In genomic region chr19:8503506-8503905, GRCh38 we compare ENCODE assay signal across 20 cellular contexts. TPM values are rescaled to one million over a fixed set of nuclear protein-coding genes. Genes with fewer than 3 reads are reported as not detected.
DNase-seq lines count a peak whose midpoint lies in the region; ATAC-seq, FAIRE-seq and TF ChIP-seq lines count a peak whose summit lies in the region.
"Had no signal": no experiment of that assay in that cellular context is flagged by ENCODE, and none has a peak within 500 bp of the region (broad histone marks: within the 10 kb centered on the region; RNA-seq: fewer than 3 reads in every experiment).

No MANE protein-coding gene starts in this region.

- WGBS in H1 (ENCODE audit: extremely low coverage in 1 of 2, insufficient coverage in 1 of 2, insufficient read length in 1 of 2, insufficient replicate concordance in 2 of 2, low coverage in 1 of 2, low lambda C conversion rate in 2 of 2, missing lambda C conversion rate in 1 of 2), 2 experiments = 96% methylated on average over 7 of the region's 7 CpGs; no CpG with 5 or more reads in 1 of the 2 experiments
- no CpG with 5 or more reads among the region's 7 CpGs for WGBS in neuronal stem cell (ENCODE audit: extremely low coverage in 2 of 2, insufficient read length in 2 of 2, insufficient replicate concordance in 1 of 2), 2 donors

- H3K27ac Mint-ChIP-seq in CD14-positive monocyte = peak overlapping the region; percentile 95 to 98 (median 97)
- no peak overlapping the region for H3K27ac Mint-ChIP-seq in activated T-helper 17 cell treated with anti-CD3 and anti-CD28 coated beads, Interleukin-2, amount 50 U/mL, for 72 hours

- H3K9ac ChIP-seq in BLaER1 = no peak overlapping the region
- H3K9ac ChIP-seq in H1 (replicated peaks in 1 of 4; ENCODE audit: extremely low read depth in 1 of 4, low read depth in 3 of 4, low read length in 3 of 4) = no peak overlapping the region
- H3K9ac ChIP-seq in neuronal stem cell (ENCODE audit: low read depth, low read length, poor library complexity) = no peak overlapping the region

- H4K5ac ChIP-seq in H1 (ENCODE audit: insufficient read length, low read depth, low read length) = no peak overlapping the region

- H3K9me3 Mint-ChIP-seq in CD14-positive monocyte = peaks cover 0 to 1% (median 0%) of the 10 kb centered on the region in 7 donors
- no peaks in the 10 kb centered on the region for H3K9me3 Mint-ChIP-seq in activated T-helper 17 cell treated with anti-CD3 and anti-CD28 coated beads, Interleukin-2, amount 50 U/mL, for 72 hours
- H3K9me3 Mint-ChIP-seq: CD8-positive, alpha-beta memory T cell; IgD-negative memory B cell had no signal

- H3K23ac ChIP-seq in H1 (ENCODE audit: insufficient read length) = no peak overlapping the region
- H3K23ac ChIP-seq in neuronal stem cell (ENCODE audit: low read depth, low read length, poor library complexity) = no peak overlapping the region

- H2BK120ac ChIP-seq in H1 (replicated peaks; ENCODE audit: low read depth, low read length) = no peak overlapping the region
- H2BK120ac ChIP-seq in neuronal stem cell (ENCODE audit: low read depth, low read length) = no peak overlapping the region

- CTCF ChIA-PET in H1 (lab: Charles Lee; ENCODE audit: partially characterized antibody) = interaction anchor here (0.7 to 4.3 kb wide), 3 partner anchors 76 to 713 kb away, joined by 3 to 30 read pairs (median 3); partner anchors contain the start of gene MYO1F

- no peak for TF ChIP-seq RAD21 in H1 (IDR thresholded peaks at IDR 0.05 in 1 of 2, conservative IDR thresholded peaks at IDR 0.05 in 1 of 2; ENCODE audit: low read depth in 2 of 2, low read length in 2 of 2)

- no peak overlapping the region for H2BK12ac ChIP-seq in H1 (ENCODE audit: low read depth, low read length)
- no peak overlapping the region for H2BK12ac ChIP-seq in neuronal stem cell (ENCODE audit: low read length)

- no peak overlapping the region for H3K14ac ChIP-seq in H1 (ENCODE audit: insufficient read length)
- no peak overlapping the region for H3K14ac ChIP-seq in neuronal stem cell (ENCODE audit: low read length)

- intact Hi-C loops in CD14-positive monocyte (cut with micrococcal nuclease) = loop anchor here in 1 of 2 donors (10.0 kb wide), 1 partner anchor 59 kb away; the partner anchor contains the start of gene HNRNPM

- H3K56ac ChIP-seq in H1 (replicated peaks; ENCODE audit: insufficient read length, low read depth, low read length) = no peak overlapping the region

- H3K4me2 ChIP-seq in BLaER1 (peak overlapping the region; percentile 76), H1 (ENCODE audit: insufficient read depth in 1 of 2, low read depth in 2 of 2, low read length in 2 of 2) (no peak overlapping the region), neuronal stem cell (ENCODE audit: insufficient read depth, low read length, poor library complexity, severe bottlenecking) (no peak overlapping the region)

- H3K9me3 ChIP-seq in BLaER1 (no peaks in the 10 kb centered on the region), H1 (ENCODE audit: insufficient read depth in 2 of 2, low read depth in 1 of 2, low read length in 1 of 2) (no peaks in the 10 kb centered on the region), neuronal stem cell (replicated peaks in 1 of 2; ENCODE audit: control insufficient read depth in 2 of 2, insufficient read depth in 1 of 2, low read depth in 1 of 2, low read length in 2 of 2) (no peaks in the 10 kb centered on the region)

- no peak overlapping the region for H4K8ac ChIP-seq in H1 (ENCODE audit: extremely low read depth, insufficient read depth, low read length)
- no peak overlapping the region for H4K8ac ChIP-seq in neuronal stem cell (ENCODE audit: low read depth, low read length)

- H2BK20ac ChIP-seq in H1 (ENCODE audit: low read length) = no peak overlapping the region

- TF ChIP-seq POLR2A in H1 (IDR thresholded peaks at IDR 0.05; ENCODE audit: control extremely low read depth in 1 of 2, low read depth in 2 of 2, low read length in 2 of 2) = no peak

- no peaks in the 10 kb centered on the region for H4K20me1 ChIP-seq in BLaER1
- no peaks in the 10 kb centered on the region for H4K20me1 ChIP-seq in H1 (replicated peaks in 1 of 2; ENCODE audit: control insufficient read depth in 1 of 2, insufficient read depth in 2 of 2, low read length in 2 of 2)

- peak overlapping the region; percentile 91 to 95 for H3K4me3 Mint-ChIP-seq in CD14-positive monocyte
- H3K4me3 Mint-ChIP-seq in activated T-helper 17 cell treated with anti-CD3 and anti-CD28 coated beads, Interleukin-2, amount 50 U/mL, for 72 hours = no peak overlapping the region

- 0 out of 2 replicates have a peak overlapping the region, but pooled peaks have one; percentile 12 for H3K27ac ChIP-seq in BLaER1
- no peak overlapping the region for H3K27ac ChIP-seq in H1 (ENCODE audit: low read depth, low read length)
- no peak overlapping the region for H3K27ac ChIP-seq in neuronal stem cell (replicated peaks; ENCODE audit: low read length)

- H3K18ac ChIP-seq in H1 (ENCODE audit: extremely low read depth, low read length) (no peak overlapping the region), neuronal stem cell (ENCODE audit: low read length) (no peak overlapping the region)

- no peak overlapping the region for H4K91ac ChIP-seq in H1 (replicated peaks; ENCODE audit: insufficient read length, low read length)
- no peak overlapping the region for H4K91ac ChIP-seq in neuronal stem cell (ENCODE audit: low read depth, low read length, poor library complexity)

- H3K4ac ChIP-seq in H1 (replicated peaks; ENCODE audit: insufficient read length, low read depth, low read length) (no peak overlapping the region), neuronal stem cell (ENCODE audit: low read length) (no peak overlapping the region)

- H3K27me3 Mint-ChIP-seq in CD14-positive monocyte (ENCODE audit: low read depth in 3 of 3) = peaks cover 0 to 3% (median 2%) of the 10 kb centered on the region in 3 donors
- no peaks in the 10 kb centered on the region for H3K27me3 Mint-ChIP-seq in activated T-helper 17 cell treated with anti-CD3 and anti-CD28 coated beads, Interleukin-2, amount 50 U/mL, for 72 hours

- H2BK15ac ChIP-seq in H1 (ENCODE audit: low read length) = no peak overlapping the region
- H2BK15ac ChIP-seq in neuronal stem cell (ENCODE audit: low read length) = no peak overlapping the region

- H2BK5ac ChIP-seq in H1 (ENCODE audit: low read depth, low read length) (no peak overlapping the region), neuronal stem cell (ENCODE audit: low read length) (no peak overlapping the region)

- peaks cover 7% of the 10 kb centered on the region; the same call in 1 of the 2 replicates for H3K23me2 ChIP-seq in H1 (ENCODE audit: low read depth, low read length)

- DNase-seq in CD14-positive monocyte (ENCODE audit: low spot score) = peak; percentile 67
- no peak for DNase-seq in H1 (ENCODE audit: low read depth in 1 of 2, low spot score in 2 of 2)
- no peak for DNase-seq in neuronal stem cell (ENCODE audit: low spot score)
- DNase-seq in OCI-M1 (lab: John Stamatoyannopoulos, UW) = no peak
- no peak for DNase-seq in 8988T
- DNase-seq: CD8-positive, alpha-beta memory T cell; NCI-H1105 treated with DMSO at 0.1 percent for 48 hours; NCI-H1694; NCI-H2081; NCI-H2171; NCI-H345; NCI-H524 treated with DMSO at 0.1 percent for 48 hours had no signal

- H2AK5ac ChIP-seq in H1 (ENCODE audit: low read depth, low read length) = 0 out of 2 replicates have a peak overlapping the region, but pooled peaks have one; percentile 24
- peak overlapping the region; percentile 47 for H2AK5ac ChIP-seq in neuronal stem cell (ENCODE audit: low read depth, low read length)

- H3K27me3 ChIP-seq in BLaER1 (no peaks in the 10 kb centered on the region), H1 (replicated peaks in 1 of 4; ENCODE audit: control insufficient read depth in 3 of 4, extremely low read depth in 1 of 4, insufficient read depth in 3 of 4, low read length in 3 of 4) (no peaks in the 10 kb centered on the region), neuronal stem cell (ENCODE audit: control insufficient read depth in 3 of 3, insufficient read depth in 3 of 3, low read depth in 1 of 3, low read length in 3 of 3) (no peaks in the 10 kb centered on the region)

- H3K36me3 Mint-ChIP-seq in CD14-positive monocyte = peaks cover 11 to 33% of the 10 kb centered on the region in 2 donors
- no peaks in the 10 kb centered on the region for H3K36me3 Mint-ChIP-seq in activated T-helper 17 cell treated with anti-CD3 and anti-CD28 coated beads, Interleukin-2, amount 50 U/mL, for 72 hours (ENCODE audit: low read depth)

- no peak overlapping the region for H3K4me3 ChIP-seq in BLaER1
- no peak overlapping the region for H3K4me3 ChIP-seq in H1 (ENCODE audit: extremely low read depth in 1 of 4, insufficient read depth in 2 of 4, low read depth in 3 of 4, low read length in 4 of 4)
- peak overlapping the region in 1 of 2 donors; percentile 5 for H3K4me3 ChIP-seq in neuronal stem cell (ENCODE audit: low read length in 2 of 2)

- H3K4me1 Mint-ChIP-seq in CD14-positive monocyte = peaks cover 73% of the 10 kb centered on the region
- H3K4me1 Mint-ChIP-seq in activated T-helper 17 cell treated with anti-CD3 and anti-CD28 coated beads, Interleukin-2, amount 50 U/mL, for 72 hours = peaks cover 4% of the 10 kb centered on the region

- H3K36me3 ChIP-seq in BLaER1 (0 out of 2 replicates have a peak, but pooled peaks cover 6% of the 10 kb centered on the region), H1 (ENCODE audit: control insufficient read depth in 2 of 4, insufficient read depth in 4 of 4, low read length in 3 of 4) (no peaks in the 10 kb centered on the region), neuronal stem cell (replicated peaks in 1 of 2; ENCODE audit: control insufficient read depth in 2 of 2, insufficient read depth in 2 of 2, low read length in 2 of 2) (peaks cover 0 to 1% of the 10 kb centered on the region in 2 donors)

- no peaks in the 10 kb centered on the region; the same call in 1 of the 2 replicates for H3K79me1 ChIP-seq in H1 (ENCODE audit: low read depth, low read length)
- H3K79me1 ChIP-seq in neuronal stem cell (ENCODE audit: low read depth, low read length) = no peaks in the 10 kb centered on the region

- POLR2A ChIA-PET in H1 (lab: Charles Lee; ENCODE audit: partially characterized antibody) = interaction anchor here (1.1 to 3.8 kb wide), 2 partner anchors 10 to 59 kb away, joined by 3 to 21 read pairs; partner anchors contain the start of genes HNRNPM and ZNF414

- no peak for TF ChIP-seq CTCF in CD14-positive monocyte (IDR thresholded peaks at IDR 0.05)
- TF ChIP-seq CTCF in H1 (IDR thresholded peaks at IDR 0.05; ENCODE audit: control extremely low read depth in 1 of 3, insufficient read depth in 1 of 3, low read depth in 1 of 3, low read length in 3 of 3) = no peak

- H3K79me2 ChIP-seq in H1 (ENCODE audit: control insufficient read depth in 1 of 2, insufficient read depth in 2 of 2, low read length in 2 of 2) = no peaks in the 10 kb centered on the region

- H3K4me1 ChIP-seq in BLaER1 = peaks cover 56% of the 10 kb centered on the region
- peaks cover 0 to 9% (median 5%) of the 10 kb centered on the region in 4 experiments; a peak in 5 of 7 replicates for H3K4me1 ChIP-seq in H1 (replicated peaks in 1 of 4; ENCODE audit: control insufficient read depth in 3 of 4, insufficient read depth in 4 of 4, low read length in 3 of 4)
- peaks cover 21 to 22% of the 10 kb centered on the region in 2 donors for H3K4me1 ChIP-seq in neuronal stem cell (ENCODE audit: control insufficient read depth in 2 of 2, insufficient read depth in 1 of 2, low read depth in 1 of 2, low read length in 2 of 2)

- no peak for ATAC-seq in activated T-helper 17 cell treated with anti-CD3 and anti-CD28 coated beads, Interleukin-2, amount 50 U/mL, for 72 hours (replicated peaks)

- H2AFZ ChIP-seq in H1 (ENCODE audit: low read length) (no peak overlapping the region), neuronal stem cell (ENCODE audit: low read length) (no peak overlapping the region)

- no peak for FAIRE-seq in H1 (lab: Jason Lieb, UNC)
- FAIRE-seq: G401.6, H54, RCC 7860 had no signal

- TF ChIP-seq EP300 in H1 (IDR thresholded peaks at IDR 0.05; ENCODE audit: borderline replicate concordance in 1 of 2, low read depth in 2 of 2, low read length in 2 of 2) = no peak

RNA-seq across cellular contexts. Expression of gene PRAM1, which starts 1.1 kb away (rescaled TPM):
- polyA plus RNA-seq in CD14-positive monocyte (10 to 100 TPM; 43.3 to 69.0 TPM), H1 (2011; rRNA removed) (0.06 and 0.17 TPM in 2 replicates)
- 0.23 and 0.43 TPM in 2 replicates for total RNA-seq in H1 (2021; fragmentation: NEBNext Ultra II Directional; extraction: Animal tissue kit (Norgen Biotek cat#: 25700))
- polyA plus RNA-seq in H1 (2011; cell fraction: cytosol; rRNA removed) = 0.21 TPM
- 0.83 TPM for polyA plus RNA-seq in H1 (2011; cell fraction: nucleus; rRNA removed)
- polyA plus RNA-seq in H1 (2012, experiment 1 of 2) = 0.21 to 0.47 TPM (median 0.39 TPM) in 4 replicates
- polyA plus RNA-seq in H1 (2012, experiment 2 of 2) = not detected
- polyA plus RNA-seq in H1 (2013, experiment 1 of 2) = 0.24 TPM
- 0.31 TPM for polyA plus RNA-seq in H1 (2013, experiment 2 of 2)
- polyA minus RNA-seq in H1 (2011; rRNA and poly(A)+ RNA removed) = not detected in 2 replicates
- polyA minus RNA-seq in H1 (2011; cell fraction: cytosol; rRNA and poly(A)+ RNA removed) = not detected
- not detected for polyA minus RNA-seq in H1 (2011; cell fraction: nucleus; rRNA and poly(A)+ RNA removed)
- 1.2 TPM for polyA plus RNA-seq in neuronal stem cell (2013, experiment 1 of 2)
- polyA plus RNA-seq in neuronal stem cell (2013, experiment 2 of 2) = 1.2 TPM
- 1 to 10 TPM; 1.1 to 2.9 TPM for total RNA-seq in activated T-helper 17 cell treated with anti-CD3 and anti-CD28 coated beads, Interleukin-2, amount 50 U/mL, for 72 hours
- total RNA-seq: Daoy, SK-MEL-5 had no signal
- polyA plus RNA-seq: IgD-negative memory B cell had no signal

RNA-seq across cellular contexts. Expression of gene ZNF414, which starts 10.5 kb away (rescaled TPM):
- polyA plus RNA-seq in CD14-positive monocyte (1 to 10 TPM; 4.1 to 4.7 TPM), H1 (2011; rRNA removed) (9.7 and 21.4 TPM in 2 replicates)
- 23.6 and 26.8 TPM in 2 replicates for total RNA-seq in H1 (2021; fragmentation: NEBNext Ultra II Directional; extraction: Animal tissue kit (Norgen Biotek cat#: 25700))
- polyA plus RNA-seq in H1 (2011; cell fraction: cytosol; rRNA removed) = 8.3 TPM
- polyA plus RNA-seq in H1 (2011; cell fraction: nucleus; rRNA removed) = 27.5 TPM
- 9.8 to 38.9 TPM (median 29.3 TPM) in 4 replicates for polyA plus RNA-seq in H1 (2012, experiment 1 of 2)
- 39.1 TPM for polyA plus RNA-seq in H1 (2012, experiment 2 of 2)
- 25.1 TPM for polyA plus RNA-seq in H1 (2013, experiment 1 of 2)
- 24.7 TPM for polyA plus RNA-seq in H1 (2013, experiment 2 of 2)
- 3.3 and 5.1 TPM in 2 replicates for polyA minus RNA-seq in H1 (2011; rRNA and poly(A)+ RNA removed)
- 21.7 TPM for polyA minus RNA-seq in H1 (2011; cell fraction: cytosol; rRNA and poly(A)+ RNA removed)
- polyA minus RNA-seq in H1 (2011; cell fraction: nucleus; rRNA and poly(A)+ RNA removed) = 17.1 TPM
- 32.3 TPM for polyA plus RNA-seq in neuronal stem cell (2013, experiment 1 of 2)
- 33.4 TPM for polyA plus RNA-seq in neuronal stem cell (2013, experiment 2 of 2)
- 10 to 100 TPM; 18.4 to 19.1 TPM for total RNA-seq in activated T-helper 17 cell treated with anti-CD3 and anti-CD28 coated beads, Interleukin-2, amount 50 U/mL, for 72 hours

RNA-seq across cellular contexts. Expression of gene HNRNPM, which starts 58.7 kb away (rescaled TPM):
- polyA plus RNA-seq in CD14-positive monocyte = 100 to 1,000 TPM in 1 of 2 donors, 10 to 100 TPM in 1; 77.0 to 116 TPM
- total RNA-seq in H1 (2021; fragmentation: NEBNext Ultra II Directional; extraction: Animal tissue kit (Norgen Biotek cat#: 25700)) = 448 and 474 TPM in 2 replicates
- polyA plus RNA-seq in H1 (2011; rRNA removed) = 375 and 545 TPM in 2 replicates
- 450 TPM for polyA plus RNA-seq in H1 (2011; cell fraction: cytosol; rRNA removed)
- polyA plus RNA-seq in H1 (2011; cell fraction: nucleus; rRNA removed) = 336 TPM
- 448 to 587 TPM (median 510 TPM) in 4 replicates for polyA plus RNA-seq in H1 (2012, experiment 1 of 2)
- 158 TPM for polyA plus RNA-seq in H1 (2012, experiment 2 of 2)
- polyA plus RNA-seq in H1 (2013, experiment 1 of 2) = 203 TPM
- polyA plus RNA-seq in H1 (2013, experiment 2 of 2) = 197 TPM
- polyA minus RNA-seq in H1 (2011; rRNA and poly(A)+ RNA removed) = 127 and 140 TPM in 2 replicates
- polyA minus RNA-seq in H1 (2011; cell fraction: cytosol; rRNA and poly(A)+ RNA removed) = 226 TPM
- 170 TPM for polyA minus RNA-seq in H1 (2011; cell fraction: nucleus; rRNA and poly(A)+ RNA removed)
- polyA plus RNA-seq in neuronal stem cell (2013, experiment 1 of 2) = 112 TPM
- polyA plus RNA-seq in neuronal stem cell (2013, experiment 2 of 2) = 111 TPM
- total RNA-seq in activated T-helper 17 cell treated with anti-CD3 and anti-CD28 coated beads, Interleukin-2, amount 50 U/mL, for 72 hours = 100 to 1,000 TPM; 155 to 289 TPM
